ENCODE assay signal across 11 cellular contexts in genomic region chr1:75745276-75745675, GRCh38. TPM values are rescaled to one million over a fixed set of nuclear protein-coding genes. Genes with fewer than 3 reads are reported as not detected.
DNase-seq lines count a peak whose midpoint lies in the region; ATAC-seq and TF ChIP-seq lines count a peak whose summit lies in the region.
"Had no signal": no experiment of that assay in that cellular context is flagged by ENCODE, and none has a peak within 500 bp of the region (broad histone marks: within the 10 kb centered on the region; RNA-seq: fewer than 3 reads in every experiment).

No MANE protein-coding gene starts in this region.

- no peaks in the 10 kb centered on the region for H3K9me3 Mint-ChIP-seq in memory B cell

- TF ChIP-seq POLR2A in body of pancreas (IDR thresholded peaks at IDR 0.05) = no peak
- no peak for TF ChIP-seq POLR2A in tibial nerve (IDR thresholded peaks at IDR 0.05)

- peak; percentile 67 for ATAC-seq in GM19023 (IDR thresholded peaks at IDR 0.05; ENCODE audit: unreplicated experiment)
- peak; percentile 77 for ATAC-seq in HG02759 (IDR thresholded peaks at IDR 0.05; ENCODE audit: unreplicated experiment)
- ATAC-seq in HG03571 (IDR thresholded peaks at IDR 0.05; ENCODE audit: unreplicated experiment) = peak; percentile 60
- peak; percentile 78 for ATAC-seq in memory B cell (ENCODE audit: low read depth)
- ATAC-seq in body of pancreas = no peak
- ATAC-seq: left cardiac atrium had no signal

- H3K36me3 ChIP-seq in body of pancreas (replicated peaks in 1 of 2; ENCODE audit: insufficient read depth in 1 of 2, low read depth in 2 of 2) = peaks cover 0 to 17% of the 10 kb centered on the region in 2 donors
- peaks cover 2 to 67% (median 10%) of the 10 kb centered on the region in 3 donors for H3K36me3 ChIP-seq in tibial nerve

- intact Hi-C loops in body of pancreas (cut with DNase I) = no loop called here

- DNase-seq in memory B cell (ENCODE audit: low spot score in 2 of 2) (no peak), body of pancreas (no peak), ureter (ENCODE audit: low spot score) (no peak), NCI-H1417 (lab: John Stamatoyannopoulos, UW) (no peak), tibial nerve (ENCODE audit: low spot score in 2 of 2) (no peak)
- DNase-seq: adrenal gland, left cardiac atrium, retina had no signal

- no peak overlapping the region for H3K4me3 ChIP-seq in body of pancreas
- no peak overlapping the region for H3K4me3 ChIP-seq in tibial nerve
- H3K4me3 ChIP-seq: adrenal gland had no signal

- TF ChIP-seq CTCF in body of pancreas (IDR thresholded peaks at IDR 0.05) = no peak
- TF ChIP-seq CTCF in tibial nerve (IDR thresholded peaks at IDR 0.05) = no peak

- H3K27ac Mint-ChIP-seq in memory B cell = peak overlapping the region; percentile 49

- H3K27me3 Mint-ChIP-seq in memory B cell = no peaks in the 10 kb centered on the region

- no peak overlapping the region for H3K27ac ChIP-seq in body of pancreas
- H3K27ac ChIP-seq in tibial nerve = no peak overlapping the region
- H3K27ac ChIP-seq: adrenal gland had no signal

- H3K4me1 Mint-ChIP-seq in memory B cell = peaks cover 3% of the 10 kb centered on the region

- TF ChIP-seq EP300 in tibial nerve (IDR thresholded peaks at IDR 0.05) = no peak

- H3K9me3 ChIP-seq in body of pancreas = no peaks in the 10 kb centered on the region
- no peaks in the 10 kb centered on the region for H3K9me3 ChIP-seq in tibial nerve
- H3K9me3 ChIP-seq: adrenal gland had no signal

- H3K4me3 Mint-ChIP-seq in memory B cell = no peak overlapping the region

- H3K4me1 ChIP-seq in body of pancreas (no peaks in the 10 kb centered on the region), tibial nerve (no peaks in the 10 kb centered on the region)
- H3K4me1 ChIP-seq: adrenal gland had no signal

- H3K36me3 Mint-ChIP-seq in memory B cell = peaks cover 21% of the 10 kb centered on the region

- 75 to 90% methylated on average over 4 of the region's 4 CpGs for WGBS in body of pancreas, 2 donors
- WGBS in tibial nerve, 2 donors = 84 to 87% methylated on average over 4 of the region's 4 CpGs

- no peaks in the 10 kb centered on the region for H3K27me3 ChIP-seq in body of pancreas
- no peaks in the 10 kb centered on the region for H3K27me3 ChIP-seq in tibial nerve
- H3K27me3 ChIP-seq: adrenal gland had no signal

RNA-seq across cellular contexts. Expression of gene ACADM, which starts 20.8 kb away (rescaled TPM):
- total RNA-seq in body of pancreas = 10 to 100 TPM; 38.1 to 38.2 TPM
- total RNA-seq in ureter = 51.4 TPM
- 10 to 100 TPM; 22.9 to 51.1 (median 41.2) TPM for total RNA-seq in tibial nerve

RNA-seq across cellular contexts. Expression of gene RABGGTB, which starts 40.8 kb away (rescaled TPM):
- total RNA-seq in body of pancreas = 10 to 100 TPM; 50.6 to 53.7 TPM
- 87.5 TPM for total RNA-seq in ureter
- total RNA-seq in tibial nerve = 10 to 100 TPM; 42.2 to 56.3 (median 50.9) TPM

RNA-seq across cellular contexts. Expression of gene MSH4, which starts 51.4 kb away (rescaled TPM):
- total RNA-seq in body of pancreas = not detected
- total RNA-seq in ureter = 0.55 TPM
- total RNA-seq in tibial nerve = 1 to 10 TPM in 1 of 4 donors, under 1 TPM in 3; 0.44 to 2.7 (median 0.79) TPM
